23 cellular contexts compared by ENCODE assay signal in the genomic region with DNA sequence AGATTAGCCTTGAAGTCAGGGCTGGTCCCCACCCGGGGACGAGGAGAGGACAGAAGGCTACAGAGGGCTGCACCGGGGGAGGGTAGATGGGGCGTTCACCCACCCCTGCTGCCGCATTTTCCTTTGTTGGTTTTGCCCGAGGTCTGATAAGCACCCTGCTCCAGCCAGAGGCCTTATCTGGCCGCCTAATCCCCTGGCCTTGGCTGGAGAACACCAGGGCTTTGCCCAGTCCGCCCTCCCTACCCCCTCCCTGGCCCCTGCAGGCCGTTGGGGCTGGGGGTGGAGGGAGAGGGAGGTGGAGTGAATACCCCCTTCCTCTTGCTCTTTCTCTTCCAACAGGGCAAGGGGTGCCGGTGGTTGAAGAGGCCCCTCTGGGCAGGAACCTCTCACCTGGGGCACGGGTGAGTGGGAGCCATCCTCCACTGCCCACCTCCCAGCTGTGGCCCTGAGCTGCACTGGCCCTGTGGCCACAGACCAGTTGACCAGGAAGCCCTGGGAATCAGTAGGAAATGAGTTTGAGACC. TPM values are rescaled to one million over a fixed set of nuclear protein-coding genes. Genes with fewer than 3 reads are reported as not detected.
DNase-seq lines count a peak whose midpoint lies in the region; ATAC-seq, FAIRE-seq and TF ChIP-seq lines count a peak whose summit lies in the region.
"Had no signal": no experiment of that assay in that cellular context is flagged by ENCODE, and none has a peak within 500 bp of the region (broad histone marks: within the 10 kb centered on the region; RNA-seq: fewer than 3 reads in every experiment).

No MANE protein-coding gene starts in this region.

- no TSS peak for BruUV-seq in endothelial cell of umbilical vein (replicated peaks; lab: Mats Ljungman, UMichigan)

- 47 to 66% methylated on average over 3 to 5 of the region's 11 CpGs for WGBS in mesodermal cell (ENCODE audit: insufficient coverage in 2 of 2), 2 experiments

- H3K27me3 ChIP-seq in endothelial cell of umbilical vein (ENCODE audit: control insufficient read depth in 2 of 2, insufficient read depth in 2 of 2, low read length in 2 of 2), result peaks cover 20% of the 10 kb centered on the region in 2 experiments

- dilution Hi-C loops in endothelial cell of umbilical vein (cut with MboI; ENCODE audit: extremely low pct_ligation_motif_present, low sequenced_read_pairs), result no loop called here

- no peak overlapping the region for H3K9ac ChIP-seq in endothelial cell of umbilical vein (replicated peaks; ENCODE audit: extremely low read depth, insufficient read depth, low read length)

- no peak overlapping the region for H3K4me2 ChIP-seq in endothelial cell of umbilical vein (ENCODE audit: insufficient read depth, low read length)

- CTCF ChIA-PET in endothelial cell of umbilical vein (lab: Charles Lee), result interaction anchor here (1.0 kb wide), 1 partner anchor 13 kb away, joined by 4 read pairs; no protein-coding TSS in a partner anchor

- H3K9me3 ChIP-seq in endothelial cell of umbilical vein (replicated peaks; ENCODE audit: control insufficient read depth, insufficient read depth, low read length) (no peaks in the 10 kb centered on the region), mesodermal cell (ENCODE audit: control insufficient read depth, low read length) (peaks cover 8% of the 10 kb centered on the region)
- H3K9me3 ChIP-seq: SJCRH30 had no signal

- TF ChIP-seq POLR2A in endothelial cell of umbilical vein (IDR thresholded peaks at IDR 0.05; ENCODE audit: low read depth, low read length), result no peak

- H3K27ac ChIP-seq in endothelial cell of umbilical vein (ENCODE audit: insufficient read depth, low read depth, low read length) (no peak overlapping the region), mesodermal cell (ENCODE audit: low read depth, low read length, severe bottlenecking) (peak overlapping the region; percentile 64)
- H3K27ac ChIP-seq: brain microvascular endothelial cell, SJCRH30 had no signal

- DNase-seq in CMK (ENCODE audit: low read depth) (peak; percentile 86), OCI-M2 (lab: John Stamatoyannopoulos, UW; ENCODE audit: unreplicated experiment) (peak; percentile 92), endothelial cell of umbilical vein (ENCODE audit: low read depth, low spot score) (no peak), NCI-H1694 treated with DMSO at 0.1 percent for 48 hours (lab: John Stamatoyannopoulos, UW) (no peak), NCI-H2029 treated with DMSO at 0.1 percent for 48 hours (lab: John Stamatoyannopoulos, UW) (no peak), NCI-H526 treated with DMSO at 0.1 percent for 48 hours (lab: John Stamatoyannopoulos, UW) (no peak)
- DNase-seq: brain microvascular endothelial cell; C1 segment of cervical spinal cord; EL; NCI-H1694; NCI-H2227 treated with DMSO at 0.1 percent for 48 hours; NCI-H774; nephron progenitor cell; PC-3; posterior cingulate gyrus; SJCRH30; stimulated activated CD4-positive, alpha-beta T cell treated with anti-CD3 and anti-CD28 coated beads, Interleukin-2, amount 100 ng/mL, for 24 hours had no signal

- no peaks in the 10 kb centered on the region for H3K9me1 ChIP-seq in endothelial cell of umbilical vein (replicated peaks; ENCODE audit: control insufficient read depth, extremely low read depth, insufficient read depth, low read length)

- intact Hi-C loops in endothelial cell of umbilical vein (cut with micrococcal nuclease), result no loop called here

- H3K4me3 ChIP-seq in endothelial cell of umbilical vein (replicated peaks in 1 of 3; ENCODE audit: insufficient read depth in 1 of 3, low read depth in 1 of 3, low read length in 3 of 3) (no peak overlapping the region), mesodermal cell (ENCODE audit: extremely low read depth, insufficient read depth, low read length, poor library complexity, severe bottlenecking) (no peak overlapping the region)
- H3K4me3 ChIP-seq: SJCRH30 had no signal

- no peak overlapping the region for H2AFZ ChIP-seq in endothelial cell of umbilical vein (ENCODE audit: low read depth, low read length)

- FAIRE-seq in endothelial cell of umbilical vein (lab: Jason Lieb, UNC), result no peak
- FAIRE-seq: colon had no signal

- H3K79me2 ChIP-seq in endothelial cell of umbilical vein (ENCODE audit: control insufficient read depth, insufficient read depth, low read length), result no peaks in the 10 kb centered on the region

- H3K36me3 ChIP-seq in endothelial cell of umbilical vein (ENCODE audit: control insufficient read depth in 2 of 2, extremely low read depth in 1 of 2, insufficient read depth in 2 of 2, low read length in 2 of 2) (no peaks in the 10 kb centered on the region), mesodermal cell (ENCODE audit: control insufficient read depth, insufficient read depth, low read length) (no peaks in the 10 kb centered on the region)
- H3K36me3 ChIP-seq: brain microvascular endothelial cell, SJCRH30 had no signal

- no peak for TF ChIP-seq CTCF in endothelial cell of umbilical vein (IDR thresholded peaks at IDR 0.05; ENCODE audit: extremely low read depth in 1 of 2, insufficient read depth in 1 of 2, low read depth in 1 of 2, low read length in 2 of 2)

- no peaks in the 10 kb centered on the region for H4K20me1 ChIP-seq in endothelial cell of umbilical vein (replicated peaks; ENCODE audit: control insufficient read depth, extremely low read depth, insufficient read depth, low read length)

- no peak for ATAC-seq in HG02852 (IDR thresholded peaks at IDR 0.05; ENCODE audit: unreplicated experiment)
- ATAC-seq: PC-3; stimulated activated effector memory CD8-positive, alpha-beta T cell treated with anti-CD3 and anti-CD28 coated beads, Interleukin-12 subunit alpha, Interleukin-12 subunit beta, amount 100 ng/mL, for 72 hours had no signal

- POLR2A ChIA-PET in endothelial cell of umbilical vein (lab: Charles Lee), result no interaction called here

- H3K4me1 ChIP-seq in endothelial cell of umbilical vein (ENCODE audit: control insufficient read depth, extremely low read depth, insufficient read depth, low read length) (no peaks in the 10 kb centered on the region), mesodermal cell (ENCODE audit: control insufficient read depth, insufficient read depth, low read length, poor library complexity, severe bottlenecking) (peaks cover 54% of the 10 kb centered on the region)
- H3K4me1 ChIP-seq: SJCRH30 had no signal

TF ChIP-seq in endothelial cell of umbilical vein, 7 proteins besides CTCF, POLR2A, EP300 and RAD21:
- TF ChIP-seq GATA2 (IDR thresholded peaks at IDR 0.05; ENCODE audit: insufficient read depth, insufficient read length, low read depth, low read length), result no peak
- peak; percentile 40 for TF ChIP-seq EZH2 (IDR thresholded peaks at IDR 0.05; ENCODE audit: borderline replicate concordance, low read depth, low read length, severe bottlenecking)
TF ChIP-seq in endothelial cell of umbilical vein: peak in this region for 1.

RNA-seq across cellular contexts. Expression of gene GATA5, which starts 11.8 kb away (rescaled TPM):
- not detected in 2 replicates for total RNA-seq in endothelial cell of umbilical vein
- polyA plus RNA-seq in endothelial cell of umbilical vein, result not detected in 2 replicates
- polyA plus RNA-seq in endothelial cell of umbilical vein (2011; cell fraction: cytosol; rRNA removed), result not detected in 2 replicates
- polyA plus RNA-seq in endothelial cell of umbilical vein (2011; cell fraction: nucleus; rRNA removed), result not detected in 2 replicates
- polyA plus RNA-seq in endothelial cell of umbilical vein (2012), result not detected in 2 replicates
- polyA minus RNA-seq in endothelial cell of umbilical vein, result not detected in 2 replicates
- not detected for polyA minus RNA-seq in endothelial cell of umbilical vein (2011; cell fraction: cytosol; rRNA and poly(A)+ RNA removed)
- not detected in 2 replicates for polyA minus RNA-seq in endothelial cell of umbilical vein (2011; cell fraction: nucleus; rRNA and poly(A)+ RNA removed)
- polyA plus RNA-seq in mesodermal cell (2013, experiment 1 of 2), result 18.4 TPM
- 18.3 TPM for polyA plus RNA-seq in mesodermal cell (2013, experiment 2 of 2)
- total RNA-seq: glomerular endothelial cell, SJCRH30, temporal lobe had no signal

Comparison
In these comparisons a context has a peak if more than half of its experiments do, and no peak if none do; other contexts are left out.
1. DNase-seq: peak in CMK (single experiment) and OCI-M2 (single experiment); none in endothelial cell of umbilical vein (single experiment), NCI-H1694 treated with DMSO at 0.1 percent for 48 hours (single experiment), NCI-H2029 treated with DMSO at 0.1 percent for 48 hours (single experiment) and NCI-H526 treated with DMSO at 0.1 percent for 48 hours (single experiment).